In the genomic region with DNA sequence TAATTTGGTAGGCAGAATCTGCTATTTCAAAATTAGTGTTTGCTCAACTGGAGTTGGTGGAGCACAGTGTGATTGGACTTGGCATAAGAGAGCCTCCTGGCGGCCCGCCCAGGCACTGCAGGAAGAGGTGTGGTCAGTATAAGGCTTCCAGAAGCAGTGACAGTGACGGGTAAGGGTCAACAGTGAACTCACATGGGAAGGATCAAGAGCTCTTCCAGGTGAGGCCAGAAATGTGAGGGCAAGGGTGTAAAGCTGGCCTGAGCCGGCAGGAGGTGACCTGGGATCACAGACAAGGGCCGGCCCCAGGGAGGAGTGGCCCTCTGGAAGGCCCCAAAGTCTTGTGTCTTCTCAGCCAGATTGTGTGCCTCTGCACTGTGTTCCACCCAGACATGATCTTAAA, we compare ENCODE assay signal across 8 cellular contexts.
A peak's percentile ranks its signal among the peaks of the same experiment; 100 is the strongest.
DNase-seq lines count a peak whose midpoint lies in the region; ATAC-seq, FAIRE-seq and TF ChIP-seq lines count a peak whose summit lies in the region.

No MANE protein-coding gene starts in this region.

- no peak for TF ChIP-seq EP300 in esophagus muscularis mucosa (IDR thresholded peaks at IDR 0.05)

- no peak overlapping the region for H3K4me3 ChIP-seq in esophagus muscularis mucosa

- no peaks in the 10 kb centered on the region for H3K9me3 ChIP-seq in esophagus muscularis mucosa

- H3K27me3 ChIP-seq in esophagus muscularis mucosa = no peaks in the 10 kb centered on the region

- no peaks in the 10 kb centered on the region for H3K27me3 Mint-ChIP-seq in nephron (ENCODE audit: low read depth)

- DNase-seq in GM13977 (ENCODE audit: low spot score) (peak; percentile 75), NOMO-1 (lab: John Stamatoyannopoulos, UW; ENCODE audit: unreplicated experiment in 2 of 2) (peak; percentile 66 to 76), esophagus muscularis mucosa (ENCODE audit: extremely low spot score) (no peak), superior temporal gyrus (ENCODE audit: extremely low spot score) (peak; percentile 33), frontal cortex (ENCODE audit: low spot score in 2 of 2) (no peak)
- DNase-seq in activated CD8-positive, alpha-beta memory T cell treated with anti-CD3 and anti-CD28 coated beads, Interleukin-2, amount 50 U/mL, for 1 hour (ENCODE audit: extremely low read depth) = peak; percentile 4

- H3K4me3 Mint-ChIP-seq in nephron = no peak overlapping the region

- H3K36me3 Mint-ChIP-seq in nephron (ENCODE audit: low read depth) = no peaks in the 10 kb centered on the region

- H3K9me3 Mint-ChIP-seq in nephron = no peaks in the 10 kb centered on the region

- no peak for TF ChIP-seq POLR2A in esophagus muscularis mucosa (IDR thresholded peaks at IDR 0.05; ENCODE audit: low read depth)

- H3K27ac ChIP-seq in esophagus muscularis mucosa (replicated peaks in 1 of 4) = no peak overlapping the region

- peak; percentile 86 for TF ChIP-seq CTCF in GM13977 (IDR thresholded peaks at IDR 0.05; ENCODE audit: extremely low read depth, insufficient read depth, missing control alignments)
- TF ChIP-seq CTCF in esophagus muscularis mucosa (IDR thresholded peaks at IDR 0.05) = peak; percentile 54 to 63 (median 61)
- peak; percentile 26 to 50 (median 31) for TF ChIP-seq CTCF in nephron (IDR thresholded peaks at IDR 0.05; ENCODE audit: unreplicated experiment in 3 of 3)

- 43% methylated on average over 5 of the region's 5 CpGs for WGBS in esophagus muscularis mucosa

- in situ Hi-C loops in GM13977 (cut with MboI; ENCODE audit: low pct_unique_long_range_greater_than_20kb, low sequenced_read_pairs, unreplicated experiment) = no loop called here

- intact Hi-C loops in esophagus muscularis mucosa (cut with DNase I) = loop anchor here (10.0 kb wide), 1 partner anchor 180 kb away; no protein-coding TSS in a partner anchor

- no peak for FAIRE-seq in frontal cortex (lab: Jason Lieb, UNC)

- no peaks in the 10 kb centered on the region for H3K36me3 ChIP-seq in esophagus muscularis mucosa

- peak; percentile 80 for ATAC-seq in HG02852 (IDR thresholded peaks at IDR 0.05; ENCODE audit: unreplicated experiment)

- no peaks in the 10 kb centered on the region for H3K4me1 ChIP-seq in esophagus muscularis mucosa

- H3K4me1 Mint-ChIP-seq in nephron = peaks cover 5% of the 10 kb centered on the region

- peak overlapping the region in 1 of 3 experiments; percentile 22 for H3K27ac Mint-ChIP-seq in nephron

Comparison
In these comparisons a context has a peak if more than half of its experiments do, and no peak if none do; other contexts are left out.
1. DNase-seq: peak in GM13977 (single experiment), NOMO-1 (2 of 2), activated CD8-positive, alpha-beta memory T cell treated with anti-CD3 and anti-CD28 coated beads, Interleukin-2, amount 50 U/mL, for 1 hour (single experiment) and superior temporal gyrus (single experiment); none in esophagus muscularis mucosa (single experiment) and frontal cortex (0 of 2).
2. CTCF ChIP-seq: peak in every context shown above with its lines; median percentile 86 in GM13977; 61 in esophagus muscularis mucosa; 31 in nephron.